10 cellular contexts compared by ENCODE assay signal in the genomic region with DNA sequence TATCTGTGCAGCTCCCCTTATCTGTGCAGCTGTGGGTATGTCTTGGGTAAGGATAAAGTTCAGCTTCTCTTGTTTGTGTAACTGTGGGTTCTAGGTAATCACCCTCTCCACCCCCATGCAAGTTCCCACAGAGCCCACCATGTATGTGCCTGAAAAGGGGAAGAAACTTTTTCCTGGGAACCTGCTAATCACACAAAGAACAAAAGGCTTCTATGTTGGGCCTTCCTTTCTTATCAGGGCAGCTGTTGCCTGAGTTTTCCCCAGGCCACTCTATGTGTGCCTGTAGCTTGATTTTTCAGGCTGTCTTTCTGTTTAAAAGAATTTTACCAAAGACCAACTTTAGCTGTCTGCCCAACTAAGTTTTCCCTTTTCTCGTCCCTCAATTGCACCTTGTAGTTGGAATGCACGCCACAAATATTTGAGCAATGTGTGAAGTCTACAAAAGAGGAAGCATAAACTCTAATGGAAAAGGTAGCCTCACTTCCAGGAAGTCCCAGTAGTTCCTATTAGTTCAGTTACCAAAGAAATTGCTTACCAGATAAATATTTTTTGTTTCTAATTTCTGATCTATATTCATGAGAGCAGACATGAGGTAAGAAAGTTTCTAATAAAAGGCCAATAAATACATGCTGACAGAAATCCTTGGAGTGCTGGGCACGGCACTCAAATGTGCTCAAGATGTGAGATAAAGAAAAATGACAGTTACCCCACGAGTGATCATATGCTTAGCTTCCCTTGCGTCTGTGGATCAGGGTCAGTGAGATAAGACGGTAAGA. TPM values are rescaled to one million over a fixed set of nuclear protein-coding genes. Genes with fewer than 3 reads are reported as not detected.
DNase-seq lines count a peak whose midpoint lies in the region; ATAC-seq and TF ChIP-seq lines count a peak whose summit lies in the region.
"Had no signal": no experiment of that assay in that cellular context is flagged by ENCODE, and none has a peak within 500 bp of the region (broad histone marks: within the 10 kb centered on the region; RNA-seq: fewer than 3 reads in every experiment).

No MANE protein-coding gene starts in this region.

- H3K36me3 ChIP-seq in muscle layer of duodenum (ENCODE audit: control insufficient read depth in 1 of 2, insufficient read depth in 2 of 2, low read length in 2 of 2): no peaks in the 10 kb centered on the region
- H3K36me3 ChIP-seq in MM.1S (replicated peaks; ENCODE audit: insufficient read depth, low read length): no peaks in the 10 kb centered on the region
- H3K36me3 ChIP-seq: thyroid gland had no signal

- no peak overlapping the region for H3K4me3 Mint-ChIP-seq in CD14-positive monocyte
- H3K4me3 Mint-ChIP-seq in activated naive CD8-positive, alpha-beta T cell treated with anti-CD3 and anti-CD28 coated beads, Interleukin-2, amount 10 ng/mL, durations not matched to agents 7 days and 5 days: peak overlapping the region; percentile 27

- H3K4me1 ChIP-seq in muscle layer of duodenum (ENCODE audit: control insufficient read depth in 1 of 2, insufficient read depth in 2 of 2, low read length in 2 of 2): peaks cover 12 to 21% of the 10 kb centered on the region in 2 donors
- H3K4me1 ChIP-seq in MM.1S (ENCODE audit: low read length): peaks cover 4% of the 10 kb centered on the region; the same call in 1 of the 2 replicates

- H3K27me3 Mint-ChIP-seq in CD14-positive monocyte (ENCODE audit: low read depth in 3 of 3): no peaks in the 10 kb centered on the region
- H3K27me3 Mint-ChIP-seq in activated naive CD8-positive, alpha-beta T cell treated with anti-CD3 and anti-CD28 coated beads, Interleukin-2, amount 10 ng/mL, durations not matched to agents 7 days and 5 days: no peaks in the 10 kb centered on the region

- TF ChIP-seq CTCF in CD14-positive monocyte (IDR thresholded peaks at IDR 0.05): no peak
- TF ChIP-seq CTCF in HL-60 (IDR thresholded peaks at IDR 0.05; ENCODE audit: insufficient read depth, low read length): no peak
- TF ChIP-seq CTCF in MM.1S (IDR thresholded peaks at IDR 0.05; ENCODE audit: low read length): no peak

- peak overlapping the region; percentile 68 for H3K27ac ChIP-seq in HL-60 (replicated peaks)
- peak overlapping the region; percentile 36 for H3K27ac ChIP-seq in muscle layer of duodenum (ENCODE audit: low read length)
- H3K27ac ChIP-seq in MM.1S (ENCODE audit: low read length): no peak overlapping the region
- H3K27ac ChIP-seq: thyroid gland had no signal

- POLR2A ChIA-PET in activated naive CD8-positive, alpha-beta T cell treated with anti-CD3 and anti-CD28 coated beads, Interleukin-2, amount 10 ng/mL, durations not matched to agents 7 days and 5 days (lab: Charles Lee): interaction anchor here (1.5 to 6.9 kb wide), 3 partner anchors 10 to 45 kb away, joined by 3 to 169 read pairs (median 6); partner anchors contain the start of gene GPR65

- no peak for ATAC-seq in activated naive CD8-positive, alpha-beta T cell treated with anti-CD3 and anti-CD28 coated beads, Interleukin-2, amount 10 ng/mL, durations not matched to agents 7 days and 5 days (ENCODE audit: low read depth)

- peaks cover 70% of the 10 kb centered on the region for H3K4me1 Mint-ChIP-seq in CD14-positive monocyte
- H3K4me1 Mint-ChIP-seq in activated naive CD8-positive, alpha-beta T cell treated with anti-CD3 and anti-CD28 coated beads, Interleukin-2, amount 10 ng/mL, durations not matched to agents 7 days and 5 days: peaks cover 61% of the 10 kb centered on the region

- H3K79me2 ChIP-seq in MM.1S (ENCODE audit: low read length): no peaks in the 10 kb centered on the region

- H3K36me3 Mint-ChIP-seq in CD14-positive monocyte: peaks cover 3 to 4% of the 10 kb centered on the region in 2 donors
- peaks cover 16% of the 10 kb centered on the region for H3K36me3 Mint-ChIP-seq in activated naive CD8-positive, alpha-beta T cell treated with anti-CD3 and anti-CD28 coated beads, Interleukin-2, amount 10 ng/mL, durations not matched to agents 7 days and 5 days

- no peak overlapping the region for H3K4me3 ChIP-seq in HL-60 (replicated peaks; ENCODE audit: insufficient read depth, low read length)
- no peak overlapping the region for H3K4me3 ChIP-seq in muscle layer of duodenum (ENCODE audit: low read depth in 1 of 2, low read length in 2 of 2)
- no peak overlapping the region for H3K4me3 ChIP-seq in MM.1S (ENCODE audit: low read length)
- H3K4me3 ChIP-seq: thyroid gland had no signal

- H3K27me3 ChIP-seq in HL-60 (ENCODE audit: insufficient read depth, poor library complexity, severe bottlenecking) (no peaks in the 10 kb centered on the region), muscle layer of duodenum (ENCODE audit: low read depth, low read length) (no peaks in the 10 kb centered on the region), MM.1S (replicated peaks; ENCODE audit: insufficient read depth, low read length) (no peaks in the 10 kb centered on the region)
- H3K27me3 ChIP-seq: thyroid gland had no signal

- DNase-seq in CD14-positive monocyte (ENCODE audit: low spot score) (no peak), HL-60 (ENCODE audit: low read depth in 1 of 2, low spot score in 1 of 2) (peak in 1 of 2 experiments; percentile 36), NCI-H1436 treated with DMSO at 0.1 percent for 48 hours (lab: John Stamatoyannopoulos, UW) (no peak), MM.1S (no peak), iPS-NIHi11 (ENCODE audit: low spot score) (no peak), NCI-H128 (lab: John Stamatoyannopoulos, UW; ENCODE audit: unreplicated experiment) (no peak)
- DNase-seq in activated naive CD8-positive, alpha-beta T cell treated with anti-CD3 and anti-CD28 coated beads, Interleukin-2, amount 10 ng/mL, durations not matched to agents 7 days and 5 days: no peak
- DNase-seq: thyroid gland had no signal

- H3K9me2 ChIP-seq in MM.1S (replicated peaks; ENCODE audit: insufficient read depth, low read length): no peaks in the 10 kb centered on the region

- no peaks in the 10 kb centered on the region for H4K20me1 ChIP-seq in MM.1S (ENCODE audit: insufficient read depth, low read length)

- no peak overlapping the region for H3K9ac ChIP-seq in MM.1S (ENCODE audit: low read length)

- H2AFZ ChIP-seq in MM.1S (ENCODE audit: low read length): no peak overlapping the region

- intact Hi-C loops in CD14-positive monocyte (cut with micrococcal nuclease): loop anchor here in 1 of 2 donors (10.0 kb wide), 1 partner anchor 49 kb away; no protein-coding TSS in a partner anchor

- H3F3A ChIP-seq in MM.1S (ENCODE audit: insufficient read depth, low read length): no peaks in the 10 kb centered on the region

- H3K27ac Mint-ChIP-seq in CD14-positive monocyte: peak overlapping the region; percentile 59 to 85 (median 73)
- H3K27ac Mint-ChIP-seq in activated naive CD8-positive, alpha-beta T cell treated with anti-CD3 and anti-CD28 coated beads, Interleukin-2, amount 10 ng/mL, durations not matched to agents 7 days and 5 days: peak overlapping the region; percentile 96

- no peak overlapping the region for H3K4me2 ChIP-seq in MM.1S (ENCODE audit: low read depth, low read length)

- H3K9me3 Mint-ChIP-seq in CD14-positive monocyte: peaks cover 0 to 2% (median 0%) of the 10 kb centered on the region in 7 donors
- H3K9me3 Mint-ChIP-seq in activated naive CD8-positive, alpha-beta T cell treated with anti-CD3 and anti-CD28 coated beads, Interleukin-2, amount 10 ng/mL, durations not matched to agents 7 days and 5 days: no peaks in the 10 kb centered on the region

- H3K9me3 ChIP-seq in muscle layer of duodenum (ENCODE audit: control insufficient read depth in 1 of 2, low read length in 2 of 2): no peaks in the 10 kb centered on the region
- no peaks in the 10 kb centered on the region for H3K9me3 ChIP-seq in MM.1S (replicated peaks; ENCODE audit: insufficient read depth, low read length)
- H3K9me3 ChIP-seq: thyroid gland had no signal

RNA-seq across cellular contexts. Expression of gene GALC, which starts 2.7 kb away (rescaled TPM):
- polyA plus RNA-seq in CD14-positive monocyte: 10 to 100 TPM; 28.6 to 40.6 TPM
- total RNA-seq in activated naive CD8-positive, alpha-beta T cell treated with anti-CD3 and anti-CD28 coated beads, Interleukin-2, amount 10 ng/mL, durations not matched to agents 7 days and 5 days: 10 to 100 TPM; 24.7 to 28.2 TPM

RNA-seq across cellular contexts. Expression of gene GPR65, which starts 9.2 kb away (rescaled TPM):
- 10 to 100 TPM; 15.5 to 33.3 TPM for polyA plus RNA-seq in CD14-positive monocyte
- 10 to 100 TPM; 23.2 to 23.6 TPM for total RNA-seq in activated naive CD8-positive, alpha-beta T cell treated with anti-CD3 and anti-CD28 coated beads, Interleukin-2, amount 10 ng/mL, durations not matched to agents 7 days and 5 days
- total RNA-seq: kidney epithelial cell had no signal
